10 cellular contexts compared by ENCODE assay signal in the genomic region with DNA sequence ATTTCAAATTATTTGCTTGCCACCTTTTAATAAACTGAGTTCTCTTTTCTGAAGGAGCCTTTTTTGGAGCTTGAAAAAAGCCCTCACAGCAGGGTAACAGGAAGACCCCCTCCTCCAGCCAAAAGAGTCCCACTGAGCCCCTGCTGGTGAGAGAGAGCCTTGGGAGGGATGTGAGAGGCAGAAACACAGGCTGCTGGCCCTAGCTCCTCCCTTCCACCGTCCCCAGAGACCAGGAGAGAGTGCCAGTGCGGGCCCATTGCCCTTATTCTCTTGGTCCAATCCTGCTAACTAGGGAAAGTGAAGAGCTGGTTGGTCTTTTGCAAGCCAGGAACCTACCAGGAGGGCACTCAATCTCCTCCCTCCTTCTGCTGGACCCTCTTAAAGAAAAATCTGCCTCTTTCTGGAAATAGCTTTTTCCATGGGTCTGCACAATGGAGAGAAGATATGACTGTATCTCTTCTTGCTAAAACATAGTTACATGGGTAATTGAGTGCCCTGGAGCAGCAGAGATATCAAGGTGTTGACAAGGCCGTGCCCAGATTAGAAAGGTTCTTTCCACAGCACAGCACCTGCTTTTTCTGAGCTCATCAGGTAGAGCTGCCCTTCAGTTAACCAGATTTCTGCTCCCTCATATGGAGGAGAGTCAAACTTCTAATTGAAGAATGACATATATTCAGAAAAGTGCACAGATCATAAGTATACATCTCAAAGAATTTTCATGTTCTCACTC.
DNase-seq lines count a peak whose midpoint lies in the region; ATAC-seq, FAIRE-seq and TF ChIP-seq lines count a peak whose summit lies in the region.
"Had no signal": no experiment of that assay in that cellular context is flagged by ENCODE, and none has a peak within 500 bp of the region (broad histone marks: within the 10 kb centered on the region; RNA-seq: fewer than 3 reads in every experiment).

No MANE protein-coding gene starts in this region.

- H3K36me3 Mint-ChIP-seq in activated CD4-positive, alpha-beta memory T cell treated with anti-CD3 and anti-CD28 coated beads, Interleukin-2, amount 10 ng/mL, durations not matched to agents 7 days and 5 days (ENCODE audit: low read depth) = peaks cover 9% of the 10 kb centered on the region
- H3K36me3 Mint-ChIP-seq in Calu3 (ENCODE audit: insufficient read depth, unreplicated experiment) = no peaks in the 10 kb centered on the region

- no peak for TF ChIP-seq RAD21 in HepG2 (CRISPR knock-in tag; IDR thresholded peaks at IDR 0.05)

- FAIRE-seq in HepG2 (lab: Jason Lieb, UNC) = no peak

- no peak overlapping the region for H3K4me2 ChIP-seq in HepG2 (ENCODE audit: low read depth, low read length)

- no peak for TF ChIP-seq EP300 in HepG2 (IDR thresholded peaks at IDR 0.05; ENCODE audit: low read depth in 2 of 2, low read length in 2 of 2)
- TF ChIP-seq EP300 in HepG2 (CRISPR knock-in tag; IDR thresholded peaks at IDR 0.05; ENCODE audit: borderline replicate concordance) = no peak

- TF ChIP-seq POLR2A in HepG2 (IDR thresholded peaks at IDR 0.05; ENCODE audit: insufficient read depth in 1 of 2, low read depth in 2 of 2, low read length in 2 of 2) (no peak), right lobe of liver (IDR thresholded peaks at IDR 0.05) (no peak)

- H3K4me1 ChIP-seq in HepG2 (ENCODE audit: insufficient read depth, low read length) (peaks cover 53% of the 10 kb centered on the region), right lobe of liver (peaks cover 0 to 42% (median 12%) of the 10 kb centered on the region in 4 donors), aorta (ENCODE audit: control insufficient read depth in 1 of 2, insufficient read depth in 2 of 2, low read length in 2 of 2) (peaks cover 4 to 8% of the 10 kb centered on the region in 2 donors)

- no peak for DNase-seq in HepG2 (ENCODE audit: low spot score)
- DNase-seq in right lobe of liver = no peak
- DNase-seq in activated CD4-positive, alpha-beta memory T cell treated with anti-CD3 and anti-CD28 coated beads, Interleukin-2, amount 10 ng/mL, durations not matched to agents 7 days and 5 days = no peak
- DNase-seq in iPS-NIHi7 (ENCODE audit: extremely low spot score) = peak; percentile 76
- peak in 1 of 2 donors; percentile 63 for DNase-seq in aorta
- no peak for DNase-seq in COLO668 (lab: John Stamatoyannopoulos, UW; ENCODE audit: unreplicated experiment)
- no peak for DNase-seq in Calu3
- DNase-seq in NOMO-1 treated with DMSO at 0.1 percent for 48 hours (lab: John Stamatoyannopoulos, UW; ENCODE audit: unreplicated experiment) = no peak
- DNase-seq: cortex of kidney, GOT3 had no signal

- no peak overlapping the region for H3K9ac ChIP-seq in HepG2 (ENCODE audit: insufficient read depth, low read depth, low read length)

- POLR2A ChIA-PET in HepG2 (lab: Yijun Ruan, JAX) = interaction anchor here (1.3 to 1.7 kb wide), 2 partner anchors 18 to 56 kb away, joined by 5 to 9 read pairs; no protein-coding TSS in a partner anchor
- POLR2A ChIA-PET in activated CD4-positive, alpha-beta memory T cell treated with anti-CD3 and anti-CD28 coated beads, Interleukin-2, amount 10 ng/mL, durations not matched to agents 7 days and 5 days (lab: Charles Lee) = interaction anchor here (1.2 kb wide), 2 partner anchors 13 to 112 kb away, joined by 3 read pairs; no protein-coding TSS in a partner anchor

- H3K4me3 ChIP-seq in HepG2 (replicated peaks in 1 of 3; ENCODE audit: insufficient read depth in 1 of 3, low read depth in 2 of 3, low read length in 3 of 3) (no peak overlapping the region; a peak in 1 of 6 replicates), right lobe of liver (no peak overlapping the region), aorta (ENCODE audit: low read length in 2 of 2) (no peak overlapping the region)

- peaks cover 38% of the 10 kb centered on the region for H3K4me1 Mint-ChIP-seq in activated CD4-positive, alpha-beta memory T cell treated with anti-CD3 and anti-CD28 coated beads, Interleukin-2, amount 10 ng/mL, durations not matched to agents 7 days and 5 days
- H3K4me1 Mint-ChIP-seq in Calu3 (ENCODE audit: low read depth, unreplicated experiment) = peaks cover 47% of the 10 kb centered on the region

- peak overlapping the region; percentile 77 for H3K27ac Mint-ChIP-seq in activated CD4-positive, alpha-beta memory T cell treated with anti-CD3 and anti-CD28 coated beads, Interleukin-2, amount 10 ng/mL, durations not matched to agents 7 days and 5 days
- no peak overlapping the region for H3K27ac Mint-ChIP-seq in Calu3 (ENCODE audit: unreplicated experiment)

- no peaks in the 10 kb centered on the region for H3K27me3 Mint-ChIP-seq in activated CD4-positive, alpha-beta memory T cell treated with anti-CD3 and anti-CD28 coated beads, Interleukin-2, amount 10 ng/mL, durations not matched to agents 7 days and 5 days
- H3K27me3 Mint-ChIP-seq in Calu3 (ENCODE audit: unreplicated experiment) = no peaks in the 10 kb centered on the region

- H3K36me3 ChIP-seq in HepG2 (replicated peaks in 1 of 2; ENCODE audit: control insufficient read depth in 1 of 2, insufficient read depth in 2 of 2, low read length in 2 of 2) (peaks cover 9 to 15% of the 10 kb centered on the region in 2 experiments; a peak in 3 of 5 replicates), right lobe of liver (no peaks in the 10 kb centered on the region), aorta (ENCODE audit: control insufficient read depth in 1 of 2, insufficient read depth in 2 of 2, low read length in 1 of 2) (no peaks in the 10 kb centered on the region)

- in situ Hi-C loops in HepG2 (cut with HindIII; ENCODE audit: extremely low pct_ligation_motif_present, low pct_unique_long_range_greater_than_20kb) = no loop called here

- WGBS in HepG2 (ENCODE audit: low lambda C conversion rate) = 92% methylated on average over 3 of the region's 3 CpGs
- WGBS in right lobe of liver (ENCODE audit: insufficient coverage, low coverage, low lambda C conversion rate, missing lambda C conversion rate) = 52% methylated on average over 2 of the region's 3 CpGs
- WGBS in aorta, 2 donors = 27 to 35% methylated on average over 3 of the region's 3 CpGs

- peak overlapping the region; percentile 75 for H3K27ac ChIP-seq in HepG2 (ENCODE audit: extremely low read length, insufficient read depth, low read length)
- peak overlapping the region in 1 of 3 donors; percentile 8 for H3K27ac ChIP-seq in right lobe of liver
- H3K27ac ChIP-seq in aorta (ENCODE audit: low read depth in 1 of 2, low read length in 2 of 2) = peak overlapping the region in 1 of 2 donors; percentile 52

- H3K9me3 Mint-ChIP-seq in activated CD4-positive, alpha-beta memory T cell treated with anti-CD3 and anti-CD28 coated beads, Interleukin-2, amount 10 ng/mL, durations not matched to agents 7 days and 5 days = no peaks in the 10 kb centered on the region
- H3K9me3 Mint-ChIP-seq in Calu3 (ENCODE audit: low read depth, unreplicated experiment) = no peaks in the 10 kb centered on the region

- no peak; the same call in 2 of the 3 replicates for ATAC-seq in HepG2
- no peak for ATAC-seq in right lobe of liver
- ATAC-seq in aorta (ENCODE audit: low FRiP score) = peak; percentile 76

- H3K27me3 ChIP-seq in HepG2 (ENCODE audit: control insufficient read depth in 1 of 2, insufficient read depth in 2 of 2, low read length in 2 of 2) (no peaks in the 10 kb centered on the region), right lobe of liver (no peaks in the 10 kb centered on the region), aorta (ENCODE audit: control insufficient read depth in 1 of 2, insufficient read depth in 2 of 2, low read length in 1 of 2) (no peaks in the 10 kb centered on the region)

- no peaks in the 10 kb centered on the region for H4K20me1 ChIP-seq in HepG2 (ENCODE audit: insufficient read depth, low read length)

- TF ChIP-seq CTCF in HepG2 (CRISPR knock-in tag; IDR thresholded peaks at IDR 0.05) (no peak), right lobe of liver (IDR thresholded peaks at IDR 0.05) (no peak), Calu3 (IDR thresholded peaks at IDR 0.05; ENCODE audit: unreplicated experiment) (no peak)

- BruUV-seq in HepG2 (replicated peaks; lab: Mats Ljungman, UMichigan) = no TSS peak
- no TSS peak for BruUV-seq in Calu3 (replicated peaks; lab: Mats Ljungman, UMichigan)

- intact Hi-C loops in HepG2 (cut with micrococcal nuclease; ENCODE audit: unreplicated experiment) = no loop called here
- intact Hi-C loops in right lobe of liver (cut with DNase I) = no loop called here
- intact Hi-C loops in aorta (cut with DNase I) = no loop called here
- intact Hi-C loops in Calu3 (cut with micrococcal nuclease; ENCODE audit: unreplicated experiment) = loop anchor here (5.0 kb wide), 1 partner anchor 115 kb away; the partner anchor contains the start of gene LRCH1

- no peak overlapping the region for H2AFZ ChIP-seq in HepG2 (ENCODE audit: low read length)

- H3K79me2 ChIP-seq in HepG2 (ENCODE audit: insufficient read depth, low read length) = peaks cover 29% of the 10 kb centered on the region

- CTCF ChIA-PET in HepG2 (lab: Yijun Ruan, JAX; ENCODE audit: low intra/inter-chr PET ratio, low total read pairs) = no interaction called here
- CTCF ChIA-PET in activated CD4-positive, alpha-beta memory T cell treated with anti-CD3 and anti-CD28 coated beads, Interleukin-2, amount 10 ng/mL, durations not matched to agents 7 days and 5 days (lab: Charles Lee) = no interaction called here
- CTCF ChIA-PET in Calu3 (lab: Charles Lee) = no interaction called here

- H3K9me3 ChIP-seq in HepG2 (ENCODE audit: low read length) (no peaks in the 10 kb centered on the region), right lobe of liver (no peaks in the 10 kb centered on the region), aorta (ENCODE audit: control insufficient read depth, low read length) (no peaks in the 10 kb centered on the region)

- peak overlapping the region; percentile 61 for H3K4me3 Mint-ChIP-seq in activated CD4-positive, alpha-beta memory T cell treated with anti-CD3 and anti-CD28 coated beads, Interleukin-2, amount 10 ng/mL, durations not matched to agents 7 days and 5 days
- no peak overlapping the region for H3K4me3 Mint-ChIP-seq in Calu3 (ENCODE audit: low read depth, unreplicated experiment)
